ENCODE assay signal across 16 cellular contexts in the genomic region with DNA sequence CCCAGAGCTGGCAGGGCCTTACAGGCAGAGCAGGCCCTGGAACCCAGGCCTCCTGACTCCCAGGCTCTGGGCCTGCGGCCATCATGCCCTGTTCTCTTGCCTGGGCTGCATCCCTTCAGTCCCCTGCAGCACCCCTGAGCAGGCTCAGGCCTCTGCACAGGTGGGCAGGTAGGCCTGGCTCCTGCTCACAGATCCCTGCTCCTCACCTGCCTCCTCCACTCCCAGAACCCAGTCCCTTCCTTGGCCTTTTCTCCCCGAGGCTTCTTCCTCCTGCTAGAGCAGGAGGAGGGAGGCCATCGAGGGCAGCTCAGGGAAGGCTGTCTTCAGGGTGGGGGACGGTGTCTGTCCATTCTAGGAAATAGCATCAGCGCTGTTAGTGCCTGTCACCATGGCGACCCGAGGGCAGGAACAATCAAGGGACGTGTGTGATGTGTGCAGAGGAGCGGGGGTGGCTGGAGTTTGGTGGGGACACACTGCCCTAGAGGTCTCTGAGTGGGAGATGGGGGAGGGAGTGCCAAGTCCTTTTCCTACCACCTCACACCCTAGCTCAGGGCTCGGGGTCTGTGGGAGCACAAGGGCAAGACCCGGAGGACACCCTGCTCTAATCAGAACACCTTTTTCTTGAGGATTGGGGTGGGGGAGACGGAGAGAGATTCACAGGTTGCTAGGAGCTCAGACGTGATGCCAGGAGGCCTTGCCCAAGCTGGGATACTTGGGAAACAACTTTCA. TPM values are rescaled to one million over a fixed set of nuclear protein-coding genes. Genes with fewer than 3 reads are reported as not detected.
"Had no signal": no experiment of that assay in that cellular context is flagged by ENCODE, and none has a peak within 500 bp of the region (broad histone marks: within the 10 kb centered on the region; RNA-seq: fewer than 3 reads in every experiment).

No MANE protein-coding gene starts in this region.

- H3K9me3 ChIP-seq: adrenal gland, gastroesophageal sphincter, neutrophil had no signal

- ATAC-seq: gastroesophageal sphincter; right cardiac atrium; stimulated activated memory B cell treated with anti-CD40 and anti-IgM and Interleukin-4, amounts not matched to agents 10 μg/mL and 1 μg/mL and 100 μg/mL, for 72 hours had no signal

- H3K4me1 ChIP-seq: adrenal gland, gastroesophageal sphincter had no signal

- DNase-seq: activated CD4-positive, alpha-beta T cell treated with anti-CD3 and anti-CD28 coated beads, Interleukin-2, amount 50 U/mL, for 4 hours; activated naive CD4-positive, alpha-beta T cell treated with anti-CD3 and anti-CD28 coated beads, Interleukin-2, amount 10 ng/mL, durations not matched to agents 7 days and 5 days; central memory CD4-positive, alpha-beta T cell; cortex of kidney; effector CD8-positive, alpha-beta T cell; kidney had no signal

- H3K36me3 ChIP-seq: adrenal gland, gastroesophageal sphincter, neutrophil had no signal

- H3K27me3 ChIP-seq: adrenal gland, gastroesophageal sphincter had no signal

- H3K4me3 ChIP-seq: adrenal gland, gastroesophageal sphincter, smooth muscle cell had no signal

- H3K27ac ChIP-seq: adrenal gland, epithelial cell of prostate, gastroesophageal sphincter, neutrophil had no signal

RNA-seq across cellular contexts. Expression of a gene that starts 26.6 kb away (rescaled TPM):
- total RNA-seq: liver; posterior vena cava; smooth muscle cell; T-helper 2 cell treated with Interferon-gamma antibody and Interleukin-4, amounts not matched to agents 100 ng/mL and 5 ng/mL, for 36 hours had no signal
- polyA plus RNA-seq: liver, smooth muscle cell had no signal
